1 cellular context compared by ENCODE assay signal in the genomic region with DNA sequence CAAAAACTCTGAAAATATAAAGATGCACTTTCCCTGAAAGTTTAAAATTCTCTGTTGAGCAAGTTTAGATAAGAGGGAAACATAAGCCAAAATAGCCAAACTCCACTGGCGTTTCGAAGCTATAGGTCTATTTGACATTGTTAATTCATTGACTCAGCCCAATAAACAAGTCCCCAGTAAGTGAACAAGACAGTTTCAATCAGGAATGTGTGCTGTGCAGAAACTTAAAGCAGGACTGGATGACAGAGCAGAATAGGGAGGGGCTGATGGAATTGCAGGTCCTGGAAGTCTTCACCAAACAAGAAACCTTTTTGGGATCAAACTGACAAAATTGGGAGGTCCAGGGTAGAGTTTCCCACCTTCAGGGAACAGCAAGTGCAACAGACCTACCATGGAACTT.
TF ChIP-seq lines count a peak whose summit lies in the region.

No MANE protein-coding gene starts in this region.

TF ChIP-seq in K562, 482 proteins besides CTCF, POLR2A, EP300 and RAD21:
- TF ChIP-seq, protein P1, sequence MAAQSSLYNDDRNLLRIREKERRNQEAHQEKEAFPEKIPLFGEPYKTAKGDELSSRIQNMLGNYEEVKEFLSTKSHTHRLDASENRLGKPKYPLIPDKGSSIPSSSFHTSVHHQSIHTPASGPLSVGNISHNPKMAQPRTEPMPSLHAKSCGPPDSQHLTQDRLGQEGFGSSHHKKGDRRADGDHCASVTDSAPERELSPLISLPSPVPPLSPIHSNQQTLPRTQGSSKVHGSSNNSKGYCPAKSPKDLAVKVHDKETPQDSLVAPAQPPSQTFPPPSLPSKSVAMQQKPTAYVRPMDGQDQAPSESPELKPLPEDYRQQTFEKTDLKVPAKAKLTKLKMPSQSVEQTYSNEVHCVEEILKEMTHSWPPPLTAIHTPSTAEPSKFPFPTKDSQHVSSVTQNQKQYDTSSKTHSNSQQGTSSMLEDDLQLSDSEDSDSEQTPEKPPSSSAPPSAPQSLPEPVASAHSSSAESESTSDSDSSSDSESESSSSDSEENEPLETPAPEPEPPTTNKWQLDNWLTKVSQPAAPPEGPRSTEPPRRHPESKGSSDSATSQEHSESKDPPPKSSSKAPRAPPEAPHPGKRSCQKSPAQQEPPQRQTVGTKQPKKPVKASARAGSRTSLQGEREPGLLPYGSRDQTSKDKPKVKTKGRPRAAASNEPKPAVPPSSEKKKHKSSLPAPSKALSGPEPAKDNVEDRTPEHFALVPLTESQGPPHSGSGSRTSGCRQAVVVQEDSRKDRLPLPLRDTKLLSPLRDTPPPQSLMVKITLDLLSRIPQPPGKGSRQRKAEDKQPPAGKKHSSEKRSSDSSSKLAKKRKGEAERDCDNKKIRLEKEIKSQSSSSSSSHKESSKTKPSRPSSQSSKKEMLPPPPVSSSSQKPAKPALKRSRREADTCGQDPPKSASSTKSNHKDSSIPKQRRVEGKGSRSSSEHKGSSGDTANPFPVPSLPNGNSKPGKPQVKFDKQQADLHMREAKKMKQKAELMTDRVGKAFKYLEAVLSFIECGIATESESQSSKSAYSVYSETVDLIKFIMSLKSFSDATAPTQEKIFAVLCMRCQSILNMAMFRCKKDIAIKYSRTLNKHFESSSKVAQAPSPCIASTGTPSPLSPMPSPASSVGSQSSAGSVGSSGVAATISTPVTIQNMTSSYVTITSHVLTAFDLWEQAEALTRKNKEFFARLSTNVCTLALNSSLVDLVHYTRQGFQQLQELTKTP (IDR thresholded peaks at IDR 0.05; ENCODE audit: low read depth in 1 of 2, partially characterized antibody in 2 of 2) = peak in 1 of 2 experiments; percentile 78
- 0 out of 2 replicates have a peak, but pooled peaks have one; percentile 7 for TF ChIP-seq NFE2 (IDR thresholded peaks at IDR 0.05; ENCODE audit: low read depth)
- no peak for TF ChIP-seq SUPT5H (IDR thresholded peaks at IDR 0.05)
